Comparison of ENCODE assay signal across 18 cellular contexts in genomic region chr5:160537940-160538339, GRCh38.
"Had no signal": no experiment of that assay in that cellular context is flagged by ENCODE, and none has a peak within 500 bp of the region (broad histone marks: within the 10 kb centered on the region; RNA-seq: fewer than 3 reads in every experiment).

No MANE protein-coding gene starts in this region.

- H3K27me3 Mint-ChIP-seq: activated CD8-positive, alpha-beta memory T cell treated with anti-CD3 and anti-CD28 coated beads, Interleukin-2, amount 10 ng/mL, durations not matched to agents 7 days and 5 days; activated naive CD8-positive, alpha-beta T cell treated with anti-CD3 and anti-CD28 coated beads for 36 hours; memory B cell had no signal

- H3K27ac Mint-ChIP-seq: activated CD8-positive, alpha-beta memory T cell treated with anti-CD3 and anti-CD28 coated beads, Interleukin-2, amount 10 ng/mL, durations not matched to agents 7 days and 5 days; activated naive CD8-positive, alpha-beta T cell treated with anti-CD3 and anti-CD28 coated beads for 36 hours; memory B cell; natural killer cell treated with Interleukin-12 subunit alpha and Interleukin-12 subunit beta and Interleukin-15 and Interleukin-18, amount 100 ng/mL, for 72 hours; stimulated activated naive CD8-positive, alpha-beta T cell treated with anti-CD3 and anti-CD28 coated beads, Interleukin-15, Interleukin-2, amounts not matched to agents 100 ng/mL and 50 ng/mL, for 24 hours had no signal

- H3K9me3 Mint-ChIP-seq: activated naive CD8-positive, alpha-beta T cell treated with anti-CD3 and anti-CD28 coated beads for 36 hours; memory B cell; natural killer cell treated with Interleukin-12 subunit alpha and Interleukin-12 subunit beta and Interleukin-15 and Interleukin-18, amount 100 ng/mL, for 72 hours; stimulated activated naive CD8-positive, alpha-beta T cell treated with anti-CD3 and anti-CD28 coated beads, Interleukin-15, Interleukin-2, amounts not matched to agents 100 ng/mL and 50 ng/mL, for 24 hours had no signal

- H3K4me1 Mint-ChIP-seq: activated CD8-positive, alpha-beta memory T cell treated with anti-CD3 and anti-CD28 coated beads, Interleukin-2, amount 10 ng/mL, durations not matched to agents 7 days and 5 days; memory B cell had no signal

- ATAC-seq: activated CD8-positive, alpha-beta memory T cell treated with anti-CD3 and anti-CD28 coated beads, Interleukin-2, amount 10 ng/mL, durations not matched to agents 7 days and 5 days; left cardiac atrium had no signal

- H3K36me3 Mint-ChIP-seq: activated CD8-positive, alpha-beta memory T cell treated with anti-CD3 and anti-CD28 coated beads, Interleukin-2, amount 10 ng/mL, durations not matched to agents 7 days and 5 days; activated naive CD8-positive, alpha-beta T cell treated with anti-CD3 and anti-CD28 coated beads for 36 hours; memory B cell; natural killer cell treated with Interleukin-12 subunit alpha and Interleukin-12 subunit beta and Interleukin-15 and Interleukin-18, amount 100 ng/mL, for 72 hours had no signal

- DNase-seq: activated CD4-positive, alpha-beta T cell treated with anti-CD3 and anti-CD28 coated beads for 1 hour; activated CD4-positive, alpha-beta T cell treated with anti-CD3 and anti-CD28 coated beads, Interleukin-2, amount 50 U/mL, for 4 hours; activated CD8-positive, alpha-beta memory T cell treated with anti-CD3 and anti-CD28 coated beads, Interleukin-2, amount 10 ng/mL, durations not matched to agents 7 days and 5 days; activated gamma-delta T cell; activated naive CD8-positive, alpha-beta T cell treated with anti-CD3 and anti-CD28 coated beads for 36 hours; activated T-cell treated with anti-CD3 and anti-CD28 coated beads for 4 hours; central memory CD4-positive, alpha-beta T cell; effector memory CD4-positive, alpha-beta T cell; hippocampal formation; islet precursor cell; left cardiac atrium; spleen; stimulated activated CD4-positive, alpha-beta T cell treated with anti-CD3 and anti-CD28 coated beads, Interleukin-4, amount 100 ng/mL, for 24 hours; T-helper 1 cell; tibial artery had no signal

- H3K4me3 Mint-ChIP-seq: activated CD8-positive, alpha-beta memory T cell treated with anti-CD3 and anti-CD28 coated beads, Interleukin-2, amount 10 ng/mL, durations not matched to agents 7 days and 5 days; activated naive CD8-positive, alpha-beta T cell treated with anti-CD3 and anti-CD28 coated beads for 36 hours; memory B cell; natural killer cell treated with Interleukin-12 subunit alpha and Interleukin-12 subunit beta and Interleukin-15 and Interleukin-18, amount 100 ng/mL, for 72 hours; stimulated activated naive CD8-positive, alpha-beta T cell treated with anti-CD3 and anti-CD28 coated beads, Interleukin-15, Interleukin-2, amounts not matched to agents 100 ng/mL and 50 ng/mL, for 24 hours had no signal
